ENCODE assay signal across 5 cellular contexts in the genomic region with DNA sequence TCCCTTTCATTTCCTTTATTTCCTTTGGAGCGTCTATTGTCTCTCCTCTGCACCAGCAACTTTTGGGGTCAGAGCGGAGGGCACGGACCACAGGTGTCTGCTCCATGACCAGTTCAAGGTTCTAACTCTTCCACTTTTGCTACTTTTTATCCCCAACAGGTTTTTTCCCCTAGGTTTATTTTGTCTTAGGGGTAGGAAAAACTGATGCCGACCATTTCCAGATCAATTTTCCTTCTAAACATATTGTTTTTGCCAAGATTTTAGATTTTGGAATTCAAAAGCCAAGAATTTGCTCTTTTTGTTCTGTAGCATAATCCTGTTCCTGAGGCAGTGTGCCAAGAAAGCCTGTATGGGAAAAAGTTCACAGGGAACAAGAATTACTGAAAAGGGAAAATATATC. TPM values are rescaled to one million over a fixed set of nuclear protein-coding genes. Genes with fewer than 3 reads are reported as not detected.
"Had no signal": no experiment of that assay in that cellular context is flagged by ENCODE, and none has a peak within 500 bp of the region (broad histone marks: within the 10 kb centered on the region; RNA-seq: fewer than 3 reads in every experiment).

No MANE protein-coding gene starts in this region.

- H3K4me3 ChIP-seq: GM23338 had no signal

- DNase-seq: H9, HCEC 1CT, IMR-90 had no signal

- H2AFZ ChIP-seq: GM23338 had no signal

- H3K4me2 ChIP-seq: GM23338 had no signal

RNA-seq across cellular contexts. Expression of gene COLGALT2, which starts 45.0 kb away (rescaled TPM):
- total RNA-seq: HT-29 had no signal
